ENCODE assay signal across 8 cellular contexts in genomic region chr11:67437082-67437821, GRCh38. TPM values are rescaled to one million over a fixed set of nuclear protein-coding genes. Genes with fewer than 3 reads are reported as not detected.
DNase-seq lines count a peak whose midpoint lies in the region; ATAC-seq and TF ChIP-seq lines count a peak whose summit lies in the region.

Gene PTPRCAP, minus strand, starts transcription at chr11:67437682. Its CDS starts 63 bp downstream, at chr11:67437619.

- TF ChIP-seq POLR2A in NB4 (IDR thresholded peaks at IDR 0.05; ENCODE audit: extremely low read depth, insufficient read length), result peak; percentile 96

- no peak within 1 kb of the TSS for H2AFZ ChIP-seq in smooth muscle cell (ENCODE audit: low read depth)

- H3K4me1 Mint-ChIP-seq in nephron progenitor cell, result peaks cover 10% of the 10 kb centered on the region

- no peak within 1 kb of the TSS for H3K27ac ChIP-seq in smooth muscle cell (ENCODE audit: low read depth)

- H3K9me3 Mint-ChIP-seq in nephron progenitor cell, result no peaks in the 10 kb centered on the region

- H3K27me3 ChIP-seq in smooth muscle cell (ENCODE audit: low read depth), result no peaks in the 10 kb centered on the region

- no peaks in the 10 kb centered on the region for H3K4me1 ChIP-seq in smooth muscle cell (ENCODE audit: low read depth)

- TF ChIP-seq CTCF in GM10248 (IDR thresholded peaks at IDR 0.05; ENCODE audit: control extremely low read depth, extremely low read depth, low read depth, missing control alignments) (no peak), NB4 (IDR thresholded peaks at IDR 0.05; ENCODE audit: low read depth, low read length) (no peak), nephron progenitor cell (IDR thresholded peaks at IDR 0.05) (no peak), smooth muscle cell (IDR thresholded peaks at IDR 0.05; ENCODE audit: borderline replicate concordance, insufficient read depth, poor library complexity, severe bottlenecking) (no peak)

- no peak within 1 kb of the TSS for H3K9ac ChIP-seq in smooth muscle cell (ENCODE audit: low read depth)

- H3K4me3 Mint-ChIP-seq in nephron progenitor cell, result no peak within 1 kb of the TSS

- peaks cover 6% of the 10 kb centered on the region for H3K36me3 Mint-ChIP-seq in nephron progenitor cell (ENCODE audit: low read depth)

- no peaks in the 10 kb centered on the region for H3K79me2 ChIP-seq in smooth muscle cell (ENCODE audit: low read depth)

- H3K4me2 ChIP-seq in smooth muscle cell, result no peak within 1 kb of the TSS

- POLR2A ChIA-PET in GM10248 (lab: Yijun Ruan, JAX), result interaction anchor here (0.8 to 1.7 kb wide), 9 partner anchors 18 to 67 kb away, joined by 3 to 5 read pairs (median 3); partner anchors contain the start of genes AIP, PPP1CA and TBC1D10C

- WGBS in smooth muscle cell (ENCODE audit: low lambda C conversion rate), result 81% methylated on average over 24 of the region's 27 CpGs

- DNase-seq in GM10248 (ENCODE audit: extremely low spot score) (peak; percentile 70), NB4 (ENCODE audit: low read depth) (peak; percentile 96), nephron progenitor cell (no peak), GOT3 (lab: John Stamatoyannopoulos, UW) (no peak), smooth muscle cell (lab: John Stamatoyannopoulos, UW; ENCODE audit: unreplicated experiment) (no peak), HUDEP-2 (lab: John Stamatoyannopoulos, UW; ENCODE audit: unreplicated experiment in 76 of 76) (no peak)
- peak; percentile 91 for DNase-seq in activated effector memory CD4-positive, alpha-beta T cell treated with anti-CD3 and anti-CD28 coated beads, Interleukin-2, amount 50 U/mL, for 16 hours

- no peak for ATAC-seq in GM21360 (IDR thresholded peaks at IDR 0.05; ENCODE audit: unreplicated experiment)

- no peaks in the 10 kb centered on the region for H3K36me3 ChIP-seq in smooth muscle cell (ENCODE audit: low read depth)

- H3F3A ChIP-seq in smooth muscle cell (ENCODE audit: low read depth), result no peaks in the 10 kb centered on the region

- H3K27me3 Mint-ChIP-seq in nephron progenitor cell (ENCODE audit: low read depth, poor library complexity), result no peaks in the 10 kb centered on the region

- CTCF ChIA-PET in GM10248 (lab: Yijun Ruan, JAX), result interaction anchor here (0.5 to 2.8 kb wide), 10 partner anchors 9 to 177 kb away, joined by 3 to 19 read pairs (median 4); partner anchors contain the start of genes GSTP1, PITPNM1, PPP1CA and RAD9A

- no peaks in the 10 kb centered on the region for H4K20me1 ChIP-seq in smooth muscle cell (ENCODE audit: low read depth)

- peak within 1 kb of the TSS; percentile 94 for H3K4me3 ChIP-seq in NB4 (ENCODE audit: low read depth, low read length)
- no peak within 1 kb of the TSS for H3K4me3 ChIP-seq in smooth muscle cell

- no peaks in the 10 kb centered on the region for H3K9me3 ChIP-seq in smooth muscle cell (replicated peaks; ENCODE audit: low read depth)

- peak within 1 kb of the TSS; percentile 43 for H3K27ac Mint-ChIP-seq in nephron progenitor cell

RNA-seq across cellular contexts. Expression of gene PTPRCAP, which starts in this region (rescaled TPM):
- total RNA-seq in smooth muscle cell, result 2.5 TPM in 1 of 2 replicates, not detected in the other
- 1.1 TPM in 2 replicates for polyA plus RNA-seq in smooth muscle cell

Comparison
In these comparisons a context has a peak if more than half of its experiments do, and no peak if none do; other contexts are left out.
1. DNase-seq: peak in GM10248 (single experiment), NB4 (single experiment) and activated effector memory CD4-positive, alpha-beta T cell treated with anti-CD3 and anti-CD28 coated beads, Interleukin-2, amount 50 U/mL, for 16 hours (single experiment); none in nephron progenitor cell (single experiment), GOT3 (single experiment), smooth muscle cell (single experiment) and HUDEP-2 (0 of 76).